In the genomic region with DNA sequence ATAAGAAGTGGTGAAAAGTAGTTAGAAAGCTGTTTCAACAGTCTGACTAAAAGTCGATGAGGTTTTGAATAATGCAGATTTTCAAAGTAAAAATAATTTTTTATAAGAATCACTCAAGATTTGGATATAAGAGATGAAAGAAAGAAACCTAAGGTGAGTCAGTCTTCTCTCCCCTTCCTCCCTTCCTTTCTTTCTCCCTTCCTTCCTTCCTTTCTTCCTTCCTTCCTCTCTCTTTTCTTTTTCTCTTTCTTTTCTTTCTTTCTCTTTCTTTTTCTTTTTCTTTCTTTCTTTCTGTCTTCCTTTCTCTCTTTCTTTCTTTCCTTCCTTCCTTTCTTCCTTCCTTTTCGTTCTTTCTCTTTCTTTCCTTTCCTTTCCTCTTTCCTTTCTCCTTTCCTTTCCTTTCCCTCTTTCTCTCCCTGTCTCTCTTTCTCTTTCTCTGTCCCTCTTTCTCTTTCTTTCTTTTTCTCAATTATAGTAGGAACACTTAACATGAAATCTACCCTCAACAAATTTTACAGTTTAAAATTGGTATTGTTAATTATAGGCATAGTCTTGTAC, we compare ENCODE assay signal across 1 cellular context.
TF ChIP-seq lines count a peak whose summit lies in the region.

No MANE protein-coding gene starts in this region.

TF ChIP-seq in K562, 482 proteins besides CTCF, POLR2A, EP300 and RAD21 (continued from another document):
- TF ChIP-seq, protein P1, sequence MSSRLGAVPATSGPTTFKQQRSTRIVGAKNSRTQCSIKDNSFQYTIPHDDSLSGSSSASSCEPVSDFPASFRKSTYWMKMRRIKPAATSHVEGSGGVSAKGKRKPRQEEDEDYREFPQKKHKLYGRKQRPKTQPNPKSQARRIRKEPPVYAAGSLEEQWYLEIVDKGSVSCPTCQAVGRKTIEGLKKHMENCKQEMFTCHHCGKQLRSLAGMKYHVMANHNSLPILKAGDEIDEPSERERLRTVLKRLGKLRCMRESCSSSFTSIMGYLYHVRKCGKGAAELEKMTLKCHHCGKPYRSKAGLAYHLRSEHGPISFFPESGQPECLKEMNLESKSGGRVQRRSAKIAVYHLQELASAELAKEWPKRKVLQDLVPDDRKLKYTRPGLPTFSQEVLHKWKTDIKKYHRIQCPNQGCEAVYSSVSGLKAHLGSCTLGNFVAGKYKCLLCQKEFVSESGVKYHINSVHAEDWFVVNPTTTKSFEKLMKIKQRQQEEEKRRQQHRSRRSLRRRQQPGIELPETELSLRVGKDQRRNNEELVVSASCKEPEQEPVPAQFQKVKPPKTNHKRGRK (tag; IDR thresholded peaks at IDR 0.05): peak; percentile 95
- peak; percentile 72 for TF ChIP-seq U2AF1 (optimal IDR thresholded peaks at IDR 0.05; ENCODE audit: low read depth, low read length)
- TF ChIP-seq EP400 (IDR thresholded peaks at IDR 0.05): no peak
- TF ChIP-seq, protein P2, sequence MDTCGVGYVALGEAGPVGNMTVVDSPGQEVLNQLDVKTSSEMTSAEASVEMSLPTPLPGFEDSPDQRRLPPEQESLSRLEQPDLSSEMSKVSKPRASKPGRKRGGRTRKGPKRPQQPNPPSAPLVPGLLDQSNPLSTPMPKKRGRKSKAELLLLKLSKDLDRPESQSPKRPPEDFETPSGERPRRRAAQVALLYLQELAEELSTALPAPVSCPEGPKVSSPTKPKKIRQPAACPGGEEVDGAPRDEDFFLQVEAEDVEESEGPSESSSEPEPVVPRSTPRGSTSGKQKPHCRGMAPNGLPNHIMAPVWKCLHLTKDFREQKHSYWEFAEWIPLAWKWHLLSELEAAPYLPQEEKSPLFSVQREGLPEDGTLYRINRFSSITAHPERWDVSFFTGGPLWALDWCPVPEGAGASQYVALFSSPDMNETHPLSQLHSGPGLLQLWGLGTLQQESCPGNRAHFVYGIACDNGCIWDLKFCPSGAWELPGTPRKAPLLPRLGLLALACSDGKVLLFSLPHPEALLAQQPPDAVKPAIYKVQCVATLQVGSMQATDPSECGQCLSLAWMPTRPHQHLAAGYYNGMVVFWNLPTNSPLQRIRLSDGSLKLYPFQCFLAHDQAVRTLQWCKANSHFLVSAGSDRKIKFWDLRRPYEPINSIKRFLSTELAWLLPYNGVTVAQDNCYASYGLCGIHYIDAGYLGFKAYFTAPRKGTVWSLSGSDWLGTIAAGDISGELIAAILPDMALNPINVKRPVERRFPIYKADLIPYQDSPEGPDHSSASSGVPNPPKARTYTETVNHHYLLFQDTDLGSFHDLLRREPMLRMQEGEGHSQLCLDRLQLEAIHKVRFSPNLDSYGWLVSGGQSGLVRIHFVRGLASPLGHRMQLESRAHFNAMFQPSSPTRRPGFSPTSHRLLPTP (IDR thresholded peaks at IDR 0.05; ENCODE audit: borderline replicate concordance, extremely low read depth, insufficient read length): no peak
- no peak for TF ChIP-seq POLR2AphosphoS2 (IDR thresholded peaks at IDR 0.05; ENCODE audit: low read length)
- TF ChIP-seq MCM7 (IDR thresholded peaks at IDR 0.05): no peak
- TF ChIP-seq ZNF165 (CRISPR knock-in tag; IDR thresholded peaks at IDR 0.05; ENCODE audit: borderline replicate concordance): no peak
- TF ChIP-seq ZBTB2 (IDR thresholded peaks at IDR 0.05): 0 out of 2 replicates have a peak, but pooled peaks have one; percentile 18
- TF ChIP-seq ILK (tag; IDR thresholded peaks at IDR 0.05; ENCODE audit: borderline replicate concordance, low read depth): no peak
- TF ChIP-seq ZFP91 (CRISPR knock-in tag; IDR thresholded peaks at IDR 0.05): no peak
- 0 out of 2 replicates have a peak, but pooled peaks have one; percentile 45 for TF ChIP-seq HBP1 (CRISPR knock-in tag; IDR thresholded peaks at IDR 0.05)
- TF ChIP-seq, protein P3, sequence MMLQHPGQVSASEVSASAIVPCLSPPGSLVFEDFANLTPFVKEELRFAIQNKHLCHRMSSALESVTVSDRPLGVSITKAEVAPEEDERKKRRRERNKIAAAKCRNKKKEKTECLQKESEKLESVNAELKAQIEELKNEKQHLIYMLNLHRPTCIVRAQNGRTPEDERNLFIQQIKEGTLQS (IDR thresholded peaks at IDR 0.05): no peak
- TF ChIP-seq, protein P3 (CRISPR knock-in tag; conservative IDR thresholded peaks at IDR 0.05): no peak
- TF ChIP-seq ZNF707 (CRISPR knock-in tag; conservative IDR thresholded peaks at IDR 0.05): no peak
- no peak for TF ChIP-seq VEZF1 (CRISPR knock-in tag; IDR thresholded peaks at IDR 0.05)
- 0 out of 2 replicates have a peak, but pooled peaks have one; percentile 37 for TF ChIP-seq HLTF (IDR thresholded peaks at IDR 0.05)
- TF ChIP-seq SMARCA5 (IDR thresholded peaks at IDR 0.05): no peak
- TF ChIP-seq FOXP4 (CRISPR knock-in tag; IDR thresholded peaks at IDR 0.05; ENCODE audit: borderline replicate concordance): no peak
- no peak for TF ChIP-seq TCFL5 (CRISPR knock-in tag; conservative IDR thresholded peaks at IDR 0.05)
- no peak for TF ChIP-seq ZSCAN32 (CRISPR knock-in tag; IDR thresholded peaks at IDR 0.05)
- TF ChIP-seq THRAP3 (IDR thresholded peaks at IDR 0.05; ENCODE audit: borderline replicate concordance): peak; percentile 78; the same call in 1 of the 2 replicates
